Comparison of ENCODE assay signal across 10 cellular contexts in the genomic region with DNA sequence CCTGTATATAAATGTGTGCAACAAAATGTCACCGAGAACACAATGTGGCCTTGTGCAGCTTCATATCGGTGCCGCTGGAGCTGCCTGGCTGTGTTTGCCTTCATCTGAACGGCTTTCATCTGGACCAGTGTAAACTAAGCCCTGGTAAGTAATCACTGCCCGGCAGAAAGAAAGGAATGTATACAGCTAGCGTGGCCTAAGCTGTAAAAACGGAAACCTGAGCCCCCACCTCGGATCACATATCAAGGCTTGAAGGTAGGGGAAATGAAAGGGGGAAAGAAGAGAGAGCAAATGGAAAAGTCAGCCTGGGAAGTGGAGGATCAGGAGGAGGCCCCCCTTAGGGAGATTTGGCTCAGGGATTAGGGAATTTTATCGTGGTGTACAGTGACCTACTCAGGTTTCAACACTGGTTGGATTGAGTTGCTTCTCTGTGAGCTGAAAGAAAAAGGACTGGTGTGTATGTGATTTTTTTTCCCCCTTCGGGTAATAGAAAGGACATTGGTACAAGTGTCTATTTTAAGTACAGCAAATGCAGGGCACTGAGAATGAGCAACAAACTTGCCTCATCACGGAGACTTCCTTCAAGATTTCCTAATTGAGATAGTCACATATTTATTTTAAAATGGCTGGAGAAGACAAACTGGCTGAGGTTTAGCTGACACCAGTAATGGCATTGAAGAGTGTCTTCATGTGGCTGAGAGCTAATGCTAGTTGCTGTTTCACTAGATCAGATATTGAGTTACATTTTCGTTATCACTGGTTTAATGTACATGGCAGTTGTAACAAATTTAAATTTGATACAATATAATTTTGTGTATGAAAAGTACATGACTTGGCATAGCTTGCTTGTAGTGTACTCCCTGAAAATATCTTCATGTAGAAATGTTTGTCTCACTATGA. TPM values are rescaled to one million over a fixed set of nuclear protein-coding genes. Genes with fewer than 3 reads are reported as not detected.
A peak's percentile ranks its signal among the peaks of the same experiment; 100 is the strongest.
DNase-seq lines count a peak whose midpoint lies in the region; ATAC-seq and TF ChIP-seq lines count a peak whose summit lies in the region.
"Had no signal": no experiment of that assay in that cellular context is flagged by ENCODE, and none has a peak within 500 bp of the region (broad histone marks: within the 10 kb centered on the region; RNA-seq: fewer than 3 reads in every experiment).

No MANE protein-coding gene starts in this region.

- ATAC-seq in HG02759 (IDR thresholded peaks at IDR 0.05; ENCODE audit: unreplicated experiment), result no peak
- no peak for ATAC-seq in activated CD8-positive, alpha-beta T cell treated with anti-CD3 and anti-CD28 coated beads, Interleukin-2, amount 10 ng/mL, durations not matched to agents 7 days and 5 days

- no peaks in the 10 kb centered on the region for H3K9me3 Mint-ChIP-seq in activated CD8-positive, alpha-beta T cell treated with anti-CD3 and anti-CD28 coated beads, Interleukin-2, amount 10 ng/mL, durations not matched to agents 7 days and 5 days (ENCODE audit: insufficient read depth)
- H3K9me3 Mint-ChIP-seq: activated naive CD4-positive, alpha-beta T cell treated with anti-CD3 and anti-CD28 coated beads, Interleukin-2, amount 10 ng/mL, durations not matched to agents 7 days and 5 days had no signal

- H3K36me3 Mint-ChIP-seq in activated CD8-positive, alpha-beta T cell treated with anti-CD3 and anti-CD28 coated beads, Interleukin-2, amount 10 ng/mL, durations not matched to agents 7 days and 5 days (ENCODE audit: low read depth), result no peaks in the 10 kb centered on the region

- peaks cover 46% of the 10 kb centered on the region for H3K27me3 Mint-ChIP-seq in activated CD8-positive, alpha-beta T cell treated with anti-CD3 and anti-CD28 coated beads, Interleukin-2, amount 10 ng/mL, durations not matched to agents 7 days and 5 days (ENCODE audit: low read depth)

- DNase-seq in COLO668 (lab: John Stamatoyannopoulos, UW; ENCODE audit: unreplicated experiment) (peak; percentile 64), NCI-H2029 treated with DMSO at 0.1 percent for 48 hours (lab: John Stamatoyannopoulos, UW) (peak; percentile 73), cardiac fibroblast (ENCODE audit: low read depth in 2 of 2) (peak; percentile 51 to 58), midbrain (lab: John Stamatoyannopoulos, UW) (peak; percentile 58), A172 (ENCODE audit: low spot score) (no peak)
- DNase-seq in activated CD8-positive, alpha-beta T cell treated with anti-CD3 and anti-CD28 coated beads, Interleukin-2, amount 10 ng/mL, durations not matched to agents 7 days and 5 days, result no peak
- no peak for DNase-seq in effector CD8-positive, alpha-beta T cell (lab: John Stamatoyannopoulos, UW)
- DNase-seq: activated naive CD4-positive, alpha-beta T cell treated with anti-CD3 and anti-CD28 coated beads, Interleukin-2, amount 10 ng/mL, durations not matched to agents 7 days and 5 days; stimulated activated CD4-positive, alpha-beta T cell treated with anti-CD3 and anti-CD28 coated beads, Interleukin-2, amount 100 ng/mL, for 24 hours had no signal

- no peak for TF ChIP-seq CTCF in cardiac fibroblast (IDR thresholded peaks at IDR 0.05; ENCODE audit: low read depth, low read length)

- POLR2A ChIA-PET in activated CD8-positive, alpha-beta T cell treated with anti-CD3 and anti-CD28 coated beads, Interleukin-2, amount 10 ng/mL, durations not matched to agents 7 days and 5 days (lab: Charles Lee), result interaction anchor here (1.1 kb wide), 1 partner anchor 175 kb away, joined by 4 read pairs; no protein-coding TSS in a partner anchor

- H3K27ac Mint-ChIP-seq in activated CD8-positive, alpha-beta T cell treated with anti-CD3 and anti-CD28 coated beads, Interleukin-2, amount 10 ng/mL, durations not matched to agents 7 days and 5 days, result no peak overlapping the region
- H3K27ac Mint-ChIP-seq: activated naive CD4-positive, alpha-beta T cell treated with anti-CD3 and anti-CD28 coated beads, Interleukin-2, amount 10 ng/mL, durations not matched to agents 7 days and 5 days had no signal

- CTCF ChIA-PET in activated CD8-positive, alpha-beta T cell treated with anti-CD3 and anti-CD28 coated beads, Interleukin-2, amount 10 ng/mL, durations not matched to agents 7 days and 5 days (lab: Charles Lee), result interaction anchor here (0.9 to 4.8 kb wide), 4 partner anchors 9 to 175 kb away, joined by 3 to 19 read pairs (median 10); a partner anchor contains a TSS

- H3K4me3 ChIP-seq in cardiac fibroblast (replicated peaks in 1 of 2; ENCODE audit: low read depth in 2 of 2, low read length in 2 of 2), result peak overlapping the region; percentile 29 to 68

- peaks cover 23% of the 10 kb centered on the region for H3K4me1 Mint-ChIP-seq in activated CD8-positive, alpha-beta T cell treated with anti-CD3 and anti-CD28 coated beads, Interleukin-2, amount 10 ng/mL, durations not matched to agents 7 days and 5 days (ENCODE audit: low read depth)

- H3K4me3 Mint-ChIP-seq in activated CD8-positive, alpha-beta T cell treated with anti-CD3 and anti-CD28 coated beads, Interleukin-2, amount 10 ng/mL, durations not matched to agents 7 days and 5 days, result no peak overlapping the region
- H3K4me3 Mint-ChIP-seq: activated naive CD4-positive, alpha-beta T cell treated with anti-CD3 and anti-CD28 coated beads, Interleukin-2, amount 10 ng/mL, durations not matched to agents 7 days and 5 days had no signal

RNA-seq across cellular contexts. Expression of a gene that starts 3.5 kb away (rescaled TPM):
- 1 to 10 TPM; 1.0 to 1.2 TPM for total RNA-seq in activated CD8-positive, alpha-beta T cell treated with anti-CD3 and anti-CD28 coated beads, Interleukin-2, amount 10 ng/mL, durations not matched to agents 7 days and 5 days
- total RNA-seq in A172 (2014; rRNA removed; shearing (Covaris generic)), result not detected in 2 replicates

RNA-seq across cellular contexts. Expression of a gene that starts 34.0 kb away (rescaled TPM):
- total RNA-seq in activated CD8-positive, alpha-beta T cell treated with anti-CD3 and anti-CD28 coated beads, Interleukin-2, amount 10 ng/mL, durations not matched to agents 7 days and 5 days, result 10 to 100 TPM; 14.2 to 14.6 TPM
- total RNA-seq in A172 (2014; rRNA removed; shearing (Covaris generic)), result 7.3 and 8.2 TPM in 2 replicates

Comparison
In these comparisons a context has a peak if more than half of its experiments do, and no peak if none do; other contexts are left out.
1. DNase-seq: peak in COLO668 (single experiment), NCI-H2029 treated with DMSO at 0.1 percent for 48 hours (single experiment), cardiac fibroblast (2 of 2) and midbrain (single experiment); none in activated CD8-positive, alpha-beta T cell treated with anti-CD3 and anti-CD28 coated beads, Interleukin-2, amount 10 ng/mL, durations not matched to agents 7 days and 5 days (single experiment), A172 (single experiment) and effector CD8-positive, alpha-beta T cell (single experiment).